1 cellular context compared by ENCODE assay signal in the genomic region with DNA sequence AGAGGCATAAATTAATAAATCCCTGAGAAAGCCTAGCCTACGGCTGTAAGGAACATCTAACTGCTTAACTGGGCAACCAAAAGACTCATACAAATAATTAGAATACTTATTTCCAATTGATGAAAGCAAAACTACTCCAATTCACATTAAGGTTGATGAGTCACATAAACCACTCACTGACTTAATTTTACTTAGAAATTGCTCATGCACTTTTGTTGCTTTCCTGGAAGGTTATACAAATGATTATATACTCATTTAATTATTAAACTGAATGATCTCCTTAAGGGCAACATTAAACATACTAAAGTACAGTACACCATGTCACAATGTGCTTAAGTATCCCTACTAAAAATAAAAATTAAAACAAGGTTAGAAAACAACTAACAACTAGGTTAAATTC.
TF ChIP-seq lines count a peak whose summit lies in the region.

No MANE protein-coding gene starts in this region.

TF ChIP-seq in HEK293, 187 proteins besides CTCF, POLR2A, EP300 and RAD21 (continued from another document):
- peak; percentile 57 for TF ChIP-seq PRDM6 (tag by site-specific recombination; IDR thresholded peaks at IDR 0.05)
- no peak for TF ChIP-seq ZBTB20 (tag by site-specific recombination; IDR thresholded peaks at IDR 0.05)
- TF ChIP-seq OSR2 (tag by site-specific recombination; IDR thresholded peaks at IDR 0.05) = no peak
- TF ChIP-seq ZNF664 (tag by site-specific recombination; IDR thresholded peaks at IDR 0.05) = no peak
- TF ChIP-seq ZNF133 (tag by site-specific recombination; IDR thresholded peaks at IDR 0.05) = no peak
- peak; percentile 52; the same call in 1 of the 2 replicates for TF ChIP-seq ZEB2 (tag by site-specific recombination; IDR thresholded peaks at IDR 0.05)
- TF ChIP-seq ZNF155 (tag by site-specific recombination; IDR thresholded peaks at IDR 0.05) = no peak
- TF ChIP-seq GLI2 (tag by site-specific recombination; IDR thresholded peaks at IDR 0.05; ENCODE audit: borderline replicate concordance, low read depth) = no peak
- TF ChIP-seq PRDM1 (tag by site-specific recombination; IDR thresholded peaks at IDR 0.05) = 0 out of 2 replicates have a peak, but pooled peaks have one; percentile 15
- no peak for TF ChIP-seq ZNF248 (tag by site-specific recombination; IDR thresholded peaks at IDR 0.05)
- TF ChIP-seq ZNF174 (tag by site-specific recombination; IDR thresholded peaks at IDR 0.05) = no peak
- no peak for TF ChIP-seq SETDB1 (IDR thresholded peaks at IDR 0.05; ENCODE audit: insufficient read length, low read length)
- TF ChIP-seq WT1 (tag by site-specific recombination; IDR thresholded peaks at IDR 0.05) = no peak
- no peak for TF ChIP-seq ZNF791 (tag by site-specific recombination; IDR thresholded peaks at IDR 0.05)
- TF ChIP-seq ZNF324 (tag by site-specific recombination; IDR thresholded peaks at IDR 0.05) = no peak
- TF ChIP-seq BCL6B (tag by site-specific recombination; IDR thresholded peaks at IDR 0.05) = peak; percentile 72
- no peak for TF ChIP-seq ZNF202 (tag by site-specific recombination; IDR thresholded peaks at IDR 0.05; ENCODE audit: borderline replicate concordance)
- no peak for TF ChIP-seq ZNF610 (tag by site-specific recombination; IDR thresholded peaks at IDR 0.05; ENCODE audit: borderline replicate concordance)
- peak; percentile 30; the same call in 1 of the 2 replicates for TF ChIP-seq FEZF1 (tag by site-specific recombination; IDR thresholded peaks at IDR 0.05)
- TF ChIP-seq ZNF501 (tag by site-specific recombination; IDR thresholded peaks at IDR 0.05) = no peak
- TF ChIP-seq ZNF426 (tag by site-specific recombination; IDR thresholded peaks at IDR 0.05) = no peak
- TF ChIP-seq, protein P1, sequence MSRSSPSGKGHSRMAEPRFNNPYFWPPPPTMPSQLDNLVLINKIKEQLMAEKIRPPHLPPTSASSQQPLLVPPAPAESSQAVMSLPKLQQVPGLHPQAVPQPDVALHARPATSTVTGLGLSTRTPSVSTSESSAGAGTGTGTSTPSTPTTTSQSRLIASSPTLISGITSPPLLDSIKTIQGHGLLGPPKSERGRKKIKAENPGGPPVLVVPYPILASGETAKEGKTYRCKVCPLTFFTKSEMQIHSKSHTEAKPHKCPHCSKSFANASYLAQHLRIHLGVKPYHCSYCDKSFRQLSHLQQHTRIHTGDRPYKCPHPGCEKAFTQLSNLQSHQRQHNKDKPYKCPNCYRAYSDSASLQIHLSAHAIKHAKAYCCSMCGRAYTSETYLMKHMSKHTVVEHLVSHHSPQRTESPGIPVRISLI (tag by site-specific recombination; IDR thresholded peaks at IDR 0.05) = no peak
- TF ChIP-seq ZBTB11 (tag by site-specific recombination; conservative IDR thresholded peaks at IDR 0.05; ENCODE audit: low read depth) = no peak
- TF ChIP-seq YY2 (tag by site-specific recombination; IDR thresholded peaks at IDR 0.05) = no peak
- TF ChIP-seq ZNF221 (tag by site-specific recombination; IDR thresholded peaks at IDR 0.05; ENCODE audit: borderline replicate concordance) = no peak
